ENCODE assay signal across 12 cellular contexts in genomic region chr9:69180200-69180599, GRCh38. TPM values are rescaled to one million over a fixed set of nuclear protein-coding genes. Genes with fewer than 3 reads are reported as not detected.
DNase-seq lines count a peak whose midpoint lies in the region; ATAC-seq and TF ChIP-seq lines count a peak whose summit lies in the region.
"Had no signal": no experiment of that assay in that cellular context is flagged by ENCODE, and none has a peak within 500 bp of the region (broad histone marks: within the 10 kb centered on the region; RNA-seq: fewer than 3 reads in every experiment).

No MANE protein-coding gene starts in this region.

- H3K9ac ChIP-seq in GM23248: peak overlapping the region; percentile 44
- H3K9ac ChIP-seq in fibroblast of lung (ENCODE audit: insufficient read depth, low read length): no peak overlapping the region

- H3K36me3 Mint-ChIP-seq in activated CD4-positive, alpha-beta memory T cell treated with anti-CD3 and anti-CD28 coated beads for 36 hours: no peaks in the 10 kb centered on the region

- H3K9me2 ChIP-seq in GM23248 (ENCODE audit: insufficient read depth): no peaks in the 10 kb centered on the region

- H3K9me3 Mint-ChIP-seq in activated CD4-positive, alpha-beta memory T cell treated with anti-CD3 and anti-CD28 coated beads for 36 hours: no peaks in the 10 kb centered on the region

- H3K27me3 ChIP-seq in GM23248 (replicated peaks; ENCODE audit: insufficient read depth): no peaks in the 10 kb centered on the region
- no peaks in the 10 kb centered on the region for H3K27me3 ChIP-seq in fibroblast of lung (ENCODE audit: control insufficient read depth, insufficient read depth, low read length)
- H3K27me3 ChIP-seq in prostate gland (replicated peaks; ENCODE audit: insufficient read depth): no peaks in the 10 kb centered on the region
- H3K27me3 ChIP-seq: tibial nerve had no signal

- in situ Hi-C loops in GM23248 (cut with MboI): no loop called here

- ATAC-seq in GM21529 (IDR thresholded peaks at IDR 0.05; ENCODE audit: unreplicated experiment): no peak
- ATAC-seq in GM21526 (IDR thresholded peaks at IDR 0.05; ENCODE audit: low FRiP score, unreplicated experiment): no peak

- WGBS in GM23248 (ENCODE audit: low coverage in 1 of 2, low lambda C conversion rate in 2 of 2, missing lambda C conversion rate in 2 of 2), 2 experiments: 96% methylated on average over 3 of the region's 3 CpGs
- 86% methylated on average over 3 of the region's 3 CpGs for WGBS in prostate gland

- H3K27ac ChIP-seq in GM23248: peak overlapping the region; percentile 75
- peak overlapping the region; percentile 89 for H3K27ac ChIP-seq in fibroblast of lung (ENCODE audit: insufficient read depth, low read length)
- H3K27ac ChIP-seq in skin epidermis: peak overlapping the region in 12 of 21 experiments; percentile 22 to 77 (median 59)
- peak overlapping the region in 1 of 2 donors; percentile 41 for H3K27ac ChIP-seq in prostate gland
- H3K27ac ChIP-seq: tibial nerve had no signal

- intact Hi-C loops in activated CD4-positive, alpha-beta memory T cell treated with anti-CD3 and anti-CD28 coated beads for 36 hours (cut with micrococcal nuclease): loop anchor here (1.0 kb wide), 2 partner anchors 11 to 145 kb away; partner anchors contain the start of gene FXN
- intact Hi-C loops in prostate gland (cut with DNase I): loop anchor here (10.0 kb wide), 1 partner anchor 45 kb away; no protein-coding TSS in a partner anchor

- no peak for TF ChIP-seq POLR2A in prostate gland (IDR thresholded peaks at IDR 0.05)

- no peak for DNase-seq in GM23248
- DNase-seq in activated CD4-positive, alpha-beta memory T cell treated with anti-CD3 and anti-CD28 coated beads for 36 hours: no peak
- DNase-seq in fibroblast of lung (ENCODE audit: low read depth in 2 of 2): no peak
- no peak for DNase-seq in prostate gland (ENCODE audit: low spot score)
- DNase-seq in C1 segment of cervical spinal cord (lab: John Stamatoyannopoulos, UW): no peak
- DNase-seq: effector CD8-positive, alpha-beta T cell; NCI-H2171 treated with DMSO at 0.1 percent for 48 hours had no signal

- peaks cover 36% of the 10 kb centered on the region for H3F3A ChIP-seq in GM23248 (ENCODE audit: insufficient read depth)

- H2AFZ ChIP-seq in GM23248: peak overlapping the region; percentile 45
- H2AFZ ChIP-seq in fibroblast of lung (ENCODE audit: low read length): no peak overlapping the region

- H3K4me1 Mint-ChIP-seq in activated CD4-positive, alpha-beta memory T cell treated with anti-CD3 and anti-CD28 coated beads for 36 hours (ENCODE audit: low read depth): peaks cover 55% of the 10 kb centered on the region

- no peak for TF ChIP-seq CTCF in fibroblast of lung (conservative IDR thresholded peaks at IDR 0.05 in 1 of 2, IDR thresholded peaks at IDR 0.05 in 1 of 2; ENCODE audit: low read depth in 1 of 2, low read length in 2 of 2)
- no peak for TF ChIP-seq CTCF in prostate gland (IDR thresholded peaks at IDR 0.05)

- H3K9me3 ChIP-seq in GM23248 (ENCODE audit: low read depth) (no peaks in the 10 kb centered on the region), fibroblast of lung (ENCODE audit: control insufficient read depth, insufficient read depth, low read depth, low read length) (no peaks in the 10 kb centered on the region), prostate gland (no peaks in the 10 kb centered on the region)
- H3K9me3 ChIP-seq: Caco-2, tibial nerve had no signal

- H3K79me2 ChIP-seq in GM23248 (ENCODE audit: insufficient read depth): peaks cover 85% of the 10 kb centered on the region
- H3K79me2 ChIP-seq in fibroblast of lung (ENCODE audit: control insufficient read depth, insufficient read depth, low read length): peaks cover 64% of the 10 kb centered on the region

- CTCF ChIA-PET in activated CD4-positive, alpha-beta memory T cell treated with anti-CD3 and anti-CD28 coated beads for 36 hours (lab: Charles Lee): interaction anchor here (1.1 to 2.9 kb wide), 2 partner anchors 12 to 126 kb away, joined by 4 to 23 read pairs; no protein-coding TSS in a partner anchor

- H4K20me1 ChIP-seq in GM23248 (ENCODE audit: insufficient read depth) (no peaks in the 10 kb centered on the region), fibroblast of lung (ENCODE audit: control insufficient read depth, extremely low read depth, insufficient read depth, low read length) (no peaks in the 10 kb centered on the region)

- no peaks in the 10 kb centered on the region for H3K36me3 ChIP-seq in GM23248 (ENCODE audit: low read depth)
- no peaks in the 10 kb centered on the region for H3K36me3 ChIP-seq in fibroblast of lung (ENCODE audit: control insufficient read depth, insufficient read depth, low read length)
- no peaks in the 10 kb centered on the region for H3K36me3 ChIP-seq in prostate gland
- H3K36me3 ChIP-seq: tibial nerve had no signal

- H3K27me3 Mint-ChIP-seq in activated CD4-positive, alpha-beta memory T cell treated with anti-CD3 and anti-CD28 coated beads for 36 hours: peaks cover 8% of the 10 kb centered on the region

- H3K4me2 ChIP-seq in GM23248 (ENCODE audit: unreplicated experiment) (peak overlapping the region; percentile 69), fibroblast of lung (ENCODE audit: extremely low read depth, insufficient read depth, low read length) (peak overlapping the region; percentile 64)

- peaks cover 23% of the 10 kb centered on the region for H3K4me1 ChIP-seq in GM23248 (ENCODE audit: insufficient read depth)
- peaks cover 21% of the 10 kb centered on the region for H3K4me1 ChIP-seq in fibroblast of lung (ENCODE audit: control insufficient read depth, extremely low read depth, insufficient read depth, low read length)
- no peaks in the 10 kb centered on the region for H3K4me1 ChIP-seq in prostate gland (replicated peaks)
- H3K4me1 ChIP-seq: Caco-2 had no signal

- H3K4me3 ChIP-seq in GM23248 (peak overlapping the region; percentile 32; the same call in 1 of the 2 replicates), fibroblast of lung (replicated peaks in 1 of 4; ENCODE audit: control extremely low read depth in 1 of 4, insufficient read depth in 1 of 4, low read depth in 3 of 4, low read length in 4 of 4) (peak overlapping the region in 2 of 4 experiments; percentile 1 to 16), skin epidermis (no peak overlapping the region), prostate gland (no peak overlapping the region)
- H3K4me3 ChIP-seq: tibial nerve had no signal

- POLR2A ChIA-PET in activated CD4-positive, alpha-beta memory T cell treated with anti-CD3 and anti-CD28 coated beads for 36 hours (lab: Charles Lee): no interaction called here

- no peak overlapping the region for H3K4me3 Mint-ChIP-seq in activated CD4-positive, alpha-beta memory T cell treated with anti-CD3 and anti-CD28 coated beads for 36 hours

- peak overlapping the region; percentile 23 for H3K27ac Mint-ChIP-seq in activated CD4-positive, alpha-beta memory T cell treated with anti-CD3 and anti-CD28 coated beads for 36 hours

RNA-seq across cellular contexts. Expression of gene TJP2, which starts 6.1 kb away (rescaled TPM):
- total RNA-seq in GM23248 (2014; rRNA removed; shearing (Covaris generic)): 8.6 and 22.0 TPM in 2 replicates
- polyA plus RNA-seq in GM23248 (2016; fragmentation: Nextera tagmentation; extraction: Ambion mirVana) (5.5 TPM in 2 replicates), fibroblast of lung (25.9 and 40.8 TPM in 2 replicates)
- 10 to 100 TPM; 12.9 to 15.3 TPM for total RNA-seq in activated CD4-positive, alpha-beta memory T cell treated with anti-CD3 and anti-CD28 coated beads for 36 hours
- total RNA-seq in fibroblast of lung (36.5 and 41.1 TPM in 2 replicates), prostate gland (100 to 1,000 TPM; 117 to 166 TPM)
- 26.6 and 39.2 TPM in 2 replicates for polyA plus RNA-seq in fibroblast of lung (2012)
- polyA minus RNA-seq in fibroblast of lung (ENCODE audit: low replicate concordance): 26.9 and 32.4 TPM in 2 replicates
